ENCODE assay signal across 14 cellular contexts in the genomic region with DNA sequence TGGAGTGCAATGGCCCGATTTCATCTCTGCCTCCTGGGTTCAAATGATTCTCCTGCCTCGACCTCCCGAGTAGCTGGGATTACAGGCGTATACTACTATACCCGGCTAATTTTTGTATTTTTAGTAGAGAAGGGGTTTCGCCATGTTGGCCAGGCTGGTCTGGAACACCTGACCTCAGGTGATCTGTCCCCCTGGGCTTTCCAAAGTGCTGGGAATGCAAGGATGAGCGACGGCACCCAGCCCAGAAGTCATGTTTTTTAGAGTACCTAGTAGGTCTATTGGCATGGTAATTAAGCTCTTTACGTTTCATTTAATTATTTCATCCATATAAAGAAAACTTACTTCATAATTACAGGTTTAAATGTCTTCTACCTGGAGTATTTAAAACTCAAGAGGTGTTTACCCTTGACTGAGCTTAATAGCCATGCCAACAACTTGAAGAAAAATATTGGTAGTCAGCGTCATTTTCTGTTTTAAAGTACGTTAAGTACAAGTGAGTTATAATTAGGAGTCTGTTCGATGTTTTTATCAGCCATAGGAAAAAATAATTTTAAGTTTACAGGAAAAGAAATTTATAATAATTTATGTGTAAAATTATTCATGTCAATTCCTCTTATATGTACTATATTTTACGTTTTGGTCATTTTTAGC. TPM values are rescaled to one million over a fixed set of nuclear protein-coding genes. Genes with fewer than 3 reads are reported as not detected.
DNase-seq lines count a peak whose midpoint lies in the region; ATAC-seq and TF ChIP-seq lines count a peak whose summit lies in the region.
"Had no signal": no experiment of that assay in that cellular context is flagged by ENCODE, and none has a peak within 500 bp of the region (broad histone marks: within the 10 kb centered on the region; RNA-seq: fewer than 3 reads in every experiment).

No MANE protein-coding gene starts in this region.

- H4K20me1 ChIP-seq in GM23338 (replicated peaks; ENCODE audit: insufficient read depth) = peaks cover 67% of the 10 kb centered on the region

- H3K27ac ChIP-seq in GM23338 (ENCODE audit: low read depth) (peak overlapping the region; percentile 78), VCaP (peak overlapping the region; percentile 71; the same call in 1 of the 2 replicates), dorsolateral prefrontal cortex (no peak overlapping the region)
- H3K27ac ChIP-seq: cardiac muscle cell, esophagus muscularis mucosa, testis had no signal

- TF ChIP-seq CTCF in GM23338 (conservative IDR thresholded peaks at IDR 0.05; ENCODE audit: low read depth in 2 of 2) (no peak), VCaP (conservative IDR thresholded peaks at IDR 0.05) (no peak), dorsolateral prefrontal cortex (IDR thresholded peaks at IDR 0.05 in 54 of 56, conservative IDR thresholded peaks at IDR 0.05 in 2 of 56; ENCODE audit: low read depth in 1 of 56, partially characterized antibody in 56 of 56) (no peak)

- no peaks in the 10 kb centered on the region; the same call in 1 of the 2 replicates for H3K9me2 ChIP-seq in GM23338 (ENCODE audit: insufficient read depth)

- DNase-seq in NCI-H1436 (lab: John Stamatoyannopoulos, UW) (peak; percentile 12), NCI-H1436 treated with DMSO at 0.1 percent for 48 hours (lab: John Stamatoyannopoulos, UW) (no peak), GM23338 (ENCODE audit: low spot score) (peak; percentile 34), dorsolateral prefrontal cortex (no peak)
- DNase-seq: 8988T, mesenchymal stem cell, MV-4-11, testis had no signal

- peaks cover 45% of the 10 kb centered on the region for H3K36me3 Mint-ChIP-seq in GM23338 (ENCODE audit: low read depth)

- H3F3A ChIP-seq in GM23338 (replicated peaks; ENCODE audit: low read depth) = peaks cover 6% of the 10 kb centered on the region

- H2AFZ ChIP-seq in GM23338 = no peak overlapping the region

- peak overlapping the region; percentile 59 for H3K4me3 Mint-ChIP-seq in GM23338

- intact Hi-C loops in dorsolateral prefrontal cortex (cut with DNase I) = loop anchor here in 1 of 2 donors (5.0 kb wide), 1 partner anchor 92 kb away; no protein-coding TSS in a partner anchor

- H3K4me3 ChIP-seq in GM23338 = peak overlapping the region; percentile 96
- H3K4me3 ChIP-seq in mucosa of stomach (ENCODE audit: low read length) = no peak overlapping the region
- H3K4me3 ChIP-seq in dorsolateral prefrontal cortex = no peak overlapping the region
- H3K4me3 ChIP-seq: cardiac muscle cell, esophagus muscularis mucosa, testis had no signal

- peaks cover 4% of the 10 kb centered on the region; the same call in 2 of the 3 replicates for H3K9me3 Mint-ChIP-seq in GM23338

- H3K9me3 ChIP-seq in mucosa of stomach (ENCODE audit: control insufficient read depth, low read length) = no peaks in the 10 kb centered on the region
- H3K9me3 ChIP-seq: esophagus muscularis mucosa, testis had no signal

- no peaks in the 10 kb centered on the region for H3K27me3 ChIP-seq in GM23338 (ENCODE audit: insufficient read depth)
- no peaks in the 10 kb centered on the region for H3K27me3 ChIP-seq in mucosa of stomach (ENCODE audit: control insufficient read depth, insufficient read depth, low read length)
- no peaks in the 10 kb centered on the region for H3K27me3 ChIP-seq in dorsolateral prefrontal cortex
- H3K27me3 ChIP-seq: cardiac muscle cell, esophagus muscularis mucosa, testis had no signal

- H3K27ac Mint-ChIP-seq in GM23338 = peak overlapping the region; percentile 70; the same call in 1 of the 2 replicates

- no peak for ATAC-seq in GM23338
- ATAC-seq in HG03097 (IDR thresholded peaks at IDR 0.05; ENCODE audit: low FRiP score, unreplicated experiment) = no peak
- no peak for ATAC-seq in HG03520 (IDR thresholded peaks at IDR 0.05; ENCODE audit: unreplicated experiment)

- H3K4me1 Mint-ChIP-seq in GM23338 = peaks cover 13% of the 10 kb centered on the region; the same call in 2 of the 3 replicates

- H3K79me2 ChIP-seq in GM23338 (replicated peaks; ENCODE audit: insufficient read depth) = peaks cover 94% of the 10 kb centered on the region

- H3K36me3 ChIP-seq in GM23338 (ENCODE audit: insufficient read depth) (peaks cover 8% of the 10 kb centered on the region; the same call in 1 of the 2 replicates), mucosa of stomach (ENCODE audit: control insufficient read depth, insufficient read depth, low read length) (no peaks in the 10 kb centered on the region)

- H3K4me2 ChIP-seq in GM23338 = peak overlapping the region; percentile 73; the same call in 1 of the 2 replicates

- H3K4me1 ChIP-seq in GM23338 (ENCODE audit: insufficient read depth) = peaks cover 29% of the 10 kb centered on the region
- peaks cover 12% of the 10 kb centered on the region for H3K4me1 ChIP-seq in mucosa of stomach (ENCODE audit: control insufficient read depth, insufficient read depth, low read length)

- H3K9ac ChIP-seq in mucosa of stomach (ENCODE audit: low read length) = peak overlapping the region; percentile 22

- peaks cover 13% of the 10 kb centered on the region for H3K27me3 Mint-ChIP-seq in GM23338 (ENCODE audit: insufficient read depth, low read depth, poor library complexity)

TF ChIP-seq in GM23338, 12 proteins besides CTCF, POLR2A, EP300 and RAD21 (continues in another document):
- TF ChIP-seq, protein P1, sequence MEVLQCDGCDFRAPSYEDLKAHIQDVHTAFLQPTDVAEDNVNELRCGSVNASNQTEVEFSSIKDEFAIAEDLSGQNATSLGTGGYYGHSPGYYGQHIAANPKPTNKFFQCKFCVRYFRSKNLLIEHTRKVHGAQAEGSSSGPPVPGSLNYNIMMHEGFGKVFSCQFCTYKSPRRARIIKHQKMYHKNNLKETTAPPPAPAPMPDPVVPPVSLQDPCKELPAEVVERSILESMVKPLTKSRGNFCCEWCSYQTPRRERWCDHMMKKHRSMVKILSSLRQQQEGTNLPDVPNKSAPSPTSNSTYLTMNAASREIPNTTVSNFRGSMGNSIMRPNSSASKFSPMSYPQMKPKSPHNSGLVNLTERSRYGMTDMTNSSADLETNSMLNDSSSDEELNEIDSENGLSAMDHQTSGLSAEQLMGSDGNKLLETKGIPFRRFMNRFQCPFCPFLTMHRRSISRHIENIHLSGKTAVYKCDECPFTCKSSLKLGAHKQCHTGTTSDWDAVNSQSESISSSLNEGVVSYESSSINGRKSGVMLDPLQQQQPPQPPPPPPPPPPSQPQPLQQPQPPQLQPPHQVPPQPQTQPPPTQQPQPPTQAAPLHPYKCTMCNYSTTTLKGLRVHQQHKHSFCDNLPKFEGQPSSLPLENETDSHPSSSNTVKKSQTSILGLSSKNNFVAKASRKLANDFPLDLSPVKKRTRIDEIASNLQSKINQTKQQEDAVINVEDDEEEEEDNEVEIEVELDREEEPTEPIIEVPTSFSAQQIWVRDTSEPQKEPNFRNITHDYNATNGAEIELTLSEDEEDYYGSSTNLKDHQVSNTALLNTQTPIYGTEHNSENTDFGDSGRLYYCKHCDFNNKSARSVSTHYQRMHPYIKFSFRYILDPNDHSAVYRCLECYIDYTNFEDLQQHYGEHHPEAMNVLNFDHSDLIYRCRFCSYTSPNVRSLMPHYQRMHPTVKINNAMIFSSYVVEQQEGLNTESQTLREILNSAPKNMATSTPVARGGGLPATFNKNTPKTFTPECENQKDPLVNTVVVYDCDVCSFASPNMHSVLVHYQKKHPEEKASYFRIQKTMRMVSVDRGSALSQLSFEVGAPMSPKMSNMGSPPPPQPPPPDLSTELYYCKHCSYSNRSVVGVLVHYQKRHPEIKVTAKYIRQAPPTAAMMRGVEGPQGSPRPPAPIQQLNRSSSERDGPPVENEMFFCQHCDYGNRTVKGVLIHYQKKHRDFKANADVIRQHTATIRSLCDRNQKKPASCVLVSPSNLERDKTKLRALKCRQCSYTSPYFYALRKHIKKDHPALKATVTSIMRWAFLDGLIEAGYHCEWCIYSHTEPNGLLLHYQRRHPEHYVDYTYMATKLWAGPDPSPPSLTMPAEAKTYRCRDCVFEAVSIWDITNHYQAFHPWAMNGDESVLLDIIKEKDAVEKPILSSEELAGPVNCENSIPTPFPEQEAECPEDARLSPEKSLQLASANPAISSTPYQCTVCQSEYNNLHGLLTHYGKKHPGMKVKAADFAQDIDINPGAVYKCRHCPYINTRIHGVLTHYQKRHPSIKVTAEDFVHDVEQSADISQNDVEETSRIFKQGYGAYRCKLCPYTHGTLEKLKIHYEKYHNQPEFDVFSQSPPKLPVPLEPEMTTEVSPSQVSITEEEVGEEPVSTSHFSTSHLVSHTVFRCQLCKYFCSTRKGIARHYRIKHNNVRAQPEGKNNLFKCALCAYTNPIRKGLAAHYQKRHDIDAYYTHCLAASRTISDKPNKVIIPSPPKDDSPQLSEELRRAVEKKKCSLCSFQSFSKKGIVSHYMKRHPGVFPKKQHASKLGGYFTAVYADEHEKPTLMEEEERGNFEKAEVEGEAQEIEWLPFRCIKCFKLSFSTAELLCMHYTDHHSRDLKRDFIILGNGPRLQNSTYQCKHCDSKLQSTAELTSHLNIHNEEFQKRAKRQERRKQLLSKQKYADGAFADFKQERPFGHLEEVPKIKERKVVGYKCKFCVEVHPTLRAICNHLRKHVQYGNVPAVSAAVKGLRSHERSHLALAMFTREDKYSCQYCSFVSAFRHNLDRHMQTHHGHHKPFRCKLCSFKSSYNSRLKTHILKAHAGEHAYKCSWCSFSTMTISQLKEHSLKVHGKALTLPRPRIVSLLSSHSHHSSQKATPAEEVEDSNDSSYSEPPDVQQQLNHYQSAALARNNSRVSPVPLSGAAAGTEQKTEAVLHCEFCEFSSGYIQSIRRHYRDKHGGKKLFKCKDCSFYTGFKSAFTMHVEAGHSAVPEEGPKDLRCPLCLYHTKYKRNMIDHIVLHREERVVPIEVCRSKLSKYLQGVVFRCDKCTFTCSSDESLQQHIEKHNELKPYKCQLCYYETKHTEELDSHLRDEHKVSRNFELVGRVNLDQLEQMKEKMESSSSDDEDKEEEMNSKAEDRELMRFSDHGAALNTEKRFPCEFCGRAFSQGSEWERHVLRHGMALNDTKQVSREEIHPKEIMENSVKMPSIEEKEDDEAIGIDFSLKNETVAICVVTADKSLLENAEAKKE (CRISPR knock-in tag; IDR thresholded peaks at IDR 0.05) = no peak
- TF ChIP-seq ZNF114 (CRISPR knock-in tag; IDR thresholded peaks at IDR 0.05) (no peak), POLR2AphosphoS5 (IDR thresholded peaks at IDR 0.05; ENCODE audit: low read depth) (no peak)

RNA-seq across cellular contexts. Expression of gene TMPO, which starts 4.0 kb away (rescaled TPM):
- total RNA-seq in GM23338 (2014; rRNA removed; shearing (Covaris generic)) = 256 and 290 TPM in 2 replicates
- polyA plus RNA-seq in GM23338 (2016; fragmentation: Nextera tagmentation; extraction: Ambion mirVana) = 75.5 and 77.9 TPM in 2 replicates
- total RNA-seq in dorsolateral prefrontal cortex = 10 to 100 TPM; 31.3 to 59.7 (median 44.0) TPM

Comparison
In these comparisons a context has a peak if more than half of its experiments do, and no peak if none do; other contexts are left out.
1. DNase-seq: peak in NCI-H1436 (single experiment) and GM23338 (single experiment); none in NCI-H1436 treated with DMSO at 0.1 percent for 48 hours (single experiment) and dorsolateral prefrontal cortex (0 of 10).
2. H3K27ac ChIP-seq: peak in GM23338 (single experiment) and VCaP (single experiment); none in dorsolateral prefrontal cortex (0 of 59).